In genomic region chr4:132122741-132123140, GRCh38 we compare ENCODE assay signal across 7 cellular contexts.
DNase-seq lines count a peak whose midpoint lies in the region; ATAC-seq, FAIRE-seq and TF ChIP-seq lines count a peak whose summit lies in the region.
"Not testable (repeated sequence)": the region's sequence is repeated elsewhere in the genome, so short reads cannot be mapped to it uniquely, and the experiment has no call there.

No MANE protein-coding gene starts in this region.

- H3K4me1 ChIP-seq in PC-3 (ENCODE audit: insufficient read depth, low read length), result peaks cover 13% of the 10 kb centered on the region; the same call in 1 of the 2 replicates
- not testable (repeated sequence) for H3K4me1 ChIP-seq in K562 (replicated peaks in 1 of 2; ENCODE audit: control insufficient read depth in 2 of 2, insufficient read depth in 2 of 2, low read length in 2 of 2)

- H4K20me1 ChIP-seq in PC-3 (ENCODE audit: low read length); K562 (replicated peaks; ENCODE audit: control insufficient read depth, insufficient read depth, low read length): not testable (repeated sequence)

- not testable (repeated sequence) for TF ChIP-seq EP300 in K562 (IDR thresholded peaks at IDR 0.05; ENCODE audit: low read length)

- TF ChIP-seq CTCF in PC-3 (conservative IDR thresholded peaks at IDR 0.05; ENCODE audit: low read depth, low read length); WTC11 (IDR thresholded peaks at IDR 0.05); K562 (IDR thresholded peaks at IDR 0.05 in 2 of 3, conservative IDR thresholded peaks at IDR 0.05 in 1 of 3; ENCODE audit: insufficient read depth in 2 of 3, low read depth in 1 of 3, low read length in 3 of 3); epithelial cell of esophagus (IDR thresholded peaks at IDR 0.05; ENCODE audit: insufficient read depth, low read depth, low read length, missing control alignments): not testable (repeated sequence)

- peaks cover 16% of the 10 kb centered on the region for H3K27me3 Mint-ChIP-seq in WTC11 (ENCODE audit: low read depth)

- ATAC-seq in PC-3, WTC11, K562: not testable (repeated sequence)

- not testable (repeated sequence) for BruUV-seq in PC-3 (replicated peaks; lab: Mats Ljungman, UMichigan); K562 (replicated peaks; lab: Mats Ljungman, UMichigan)

- H3K9me3 Mint-ChIP-seq in WTC11, result peaks cover 44% of the 10 kb centered on the region

- H3K9ac ChIP-seq in PC-3 (ENCODE audit: low read length); K562 (ENCODE audit: insufficient read depth in 1 of 2, low read depth in 2 of 2, low read length in 2 of 2): not testable (repeated sequence)

- not testable (repeated sequence) for TF ChIP-seq POLR2A in K562 (conservative IDR thresholded peaks at IDR 0.05)

- CTCF ChIA-PET in PC-3 (lab: Charles Lee); WTC11 (lab: Charles Lee); K562 (lab: Yijun Ruan, JAX; ENCODE audit: low intra/inter-chr PET ratio): not testable (repeated sequence)

- not testable (repeated sequence) for H3K9me1 ChIP-seq in K562 (ENCODE audit: control insufficient read depth, insufficient read depth, low read length)

- POLR2A ChIA-PET in PC-3 (lab: Charles Lee; ENCODE audit: unreplicated experiment); WTC11 (lab: Charles Lee); K562 (lab: Yijun Ruan, JAX): not testable (repeated sequence)

- not testable (repeated sequence) for H3K4me3 ChIP-seq in MG63; PC-3 (ENCODE audit: low read length); K562; epithelial cell of esophagus (ENCODE audit: low read length)

- not testable (repeated sequence) for H3K79me2 ChIP-seq in PC-3 (ENCODE audit: low read length); K562 (ENCODE audit: control insufficient read depth, insufficient read depth, low read length)

- H3K27ac ChIP-seq in PC-3 (ENCODE audit: low read length); K562 (ENCODE audit: extremely low read depth, low read depth, low read length): not testable (repeated sequence)

- H2AFZ ChIP-seq in PC-3 (ENCODE audit: low read length); K562 (ENCODE audit: low read depth, low read length): not testable (repeated sequence)

- not testable (repeated sequence) for H3K27me3 ChIP-seq in MG63; PC-3 (ENCODE audit: low read length); K562 (ENCODE audit: control insufficient read depth in 2 of 2, insufficient read depth in 2 of 2, low read length in 2 of 2)

- in situ Hi-C loops in K562 (cut with MboI), result not testable (repeated sequence)

- not testable (repeated sequence) for H3K9me2 ChIP-seq in PC-3 (replicated peaks; ENCODE audit: low read length)

- FAIRE-seq in K562 (lab: Jason Lieb, UNC), result not testable (repeated sequence)

- not testable (repeated sequence) for H3F3A ChIP-seq in PC-3 (ENCODE audit: low read length, unreplicated experiment)

- peak overlapping the region; percentile 56 for H3K27ac Mint-ChIP-seq in WTC11

- DNase-seq in Daoy (ENCODE audit: low read depth) (peak; percentile 22), H4 (ENCODE audit: low spot score) (peak; percentile 3), MG63 (peak; percentile 59), PC-3 (peak; percentile 47), epithelial cell of esophagus (ENCODE audit: low read depth) (peak; percentile 7)
- not testable (repeated sequence) for DNase-seq in WTC11 (ENCODE audit: low spot score); K562 (ENCODE audit: extremely low read depth in 1 of 4, low spot score in 3 of 4)

- peaks cover 55% of the 10 kb centered on the region for H3K4me1 Mint-ChIP-seq in WTC11

- intact Hi-C loops in PC-3 (cut with micrococcal nuclease); K562 (cut with micrococcal nuclease): not testable (repeated sequence)

- H3K4me2 ChIP-seq in PC-3 (ENCODE audit: low read length); K562 (ENCODE audit: insufficient read depth, low read length): not testable (repeated sequence)

- not testable (repeated sequence) for H3K9me3 ChIP-seq in MG63; PC-3 (ENCODE audit: low read length); K562 (replicated peaks; ENCODE audit: control insufficient read depth, insufficient read depth, low read depth, low read length)

- not testable (repeated sequence) for TF ChIP-seq RAD21 in K562 (CRISPR knock-in tag; conservative IDR thresholded peaks at IDR 0.05 in 1 of 2, IDR thresholded peaks at IDR 0.05 in 1 of 2)

- H3K4me3 Mint-ChIP-seq in WTC11, result 0 out of 2 replicates have a peak overlapping the region, but pooled peaks have one; percentile 5

- 0% methylated on average over 1 of the region's 1 CpG for WGBS in K562 (ENCODE audit: insufficient coverage, low coverage, missing lambda C conversion rate)

- not testable (repeated sequence) for H3K36me3 ChIP-seq in MG63; PC-3 (ENCODE audit: low read depth, low read length); K562 (ENCODE audit: control insufficient read depth, insufficient read depth, low read length)

- H3K36me3 Mint-ChIP-seq in WTC11, result peaks cover 59% of the 10 kb centered on the region

TF ChIP-seq in K562, 482 proteins besides CTCF, POLR2A, EP300 and RAD21:
- peak; percentile 35; the same call in 1 of the 2 replicates for TF ChIP-seq MAFG (tag; conservative IDR thresholded peaks at IDR 0.05)
